Comparison of ENCODE assay signal across 9 cellular contexts in genomic region chr3:13235079-13235478, GRCh38.
DNase-seq lines count a peak whose midpoint lies in the region; ATAC-seq and TF ChIP-seq lines count a peak whose summit lies in the region.
"Had no signal": no experiment of that assay in that cellular context is flagged by ENCODE, and none has a peak within 500 bp of the region (broad histone marks: within the 10 kb centered on the region; RNA-seq: fewer than 3 reads in every experiment).

No MANE protein-coding gene starts in this region.

- peaks cover 28% of the 10 kb centered on the region for H3K4me1 ChIP-seq in CD8-positive, alpha-beta memory T cell (ENCODE audit: insufficient read depth, low read length)

- H3K4me3 Mint-ChIP-seq in CD8-positive, alpha-beta memory T cell = peak overlapping the region in 6 of 7 donors; percentile 30 to 85 (median 56)
- no peak overlapping the region for H3K4me3 Mint-ChIP-seq in activated naive CD8-positive, alpha-beta T cell treated with anti-CD3 and anti-CD28 coated beads, Interleukin-2, amount 50 U/mL, for 24 hours
- H3K4me3 Mint-ChIP-seq in glutamatergic neuron (ENCODE audit: unreplicated experiment) = no peak overlapping the region

- no peak overlapping the region for H3K4me3 ChIP-seq in CD8-positive, alpha-beta memory T cell (ENCODE audit: low read length)

- no peaks in the 10 kb centered on the region for H3K36me3 Mint-ChIP-seq in CD8-positive, alpha-beta memory T cell
- no peaks in the 10 kb centered on the region for H3K36me3 Mint-ChIP-seq in activated naive CD8-positive, alpha-beta T cell treated with anti-CD3 and anti-CD28 coated beads, Interleukin-2, amount 50 U/mL, for 24 hours (ENCODE audit: low read depth)
- H3K36me3 Mint-ChIP-seq in glutamatergic neuron (ENCODE audit: unreplicated experiment) = no peaks in the 10 kb centered on the region

- H3K27ac ChIP-seq in CD8-positive, alpha-beta memory T cell (ENCODE audit: low read depth, low read length) = no peak overlapping the region

- DNase-seq in CD8-positive, alpha-beta memory T cell = peak in 1 of 5 donors; percentile 13
- DNase-seq in NAMALWA (ENCODE audit: low spot score) = peak; percentile 16
- peak; percentile 15 for DNase-seq in activated naive CD8-positive, alpha-beta T cell treated with anti-CD3 and anti-CD28 coated beads, Interleukin-2, amount 50 U/mL, for 24 hours
- DNase-seq in cerebellum (ENCODE audit: low spot score) = no peak
- no peak for DNase-seq in NCI-H510A (lab: John Stamatoyannopoulos, UW)
- no peak for DNase-seq in glutamatergic neuron
- DNase-seq: NCI-H2081 had no signal

- H3K36me3 ChIP-seq in CD8-positive, alpha-beta memory T cell (ENCODE audit: insufficient read depth, low read length) = no peaks in the 10 kb centered on the region

- no peak for TF ChIP-seq CTCF in glutamatergic neuron (IDR thresholded peaks at IDR 0.05; ENCODE audit: partially characterized antibody, unreplicated experiment)

- H3K9me3 Mint-ChIP-seq in CD8-positive, alpha-beta memory T cell = no peaks in the 10 kb centered on the region
- no peaks in the 10 kb centered on the region for H3K9me3 Mint-ChIP-seq in activated naive CD8-positive, alpha-beta T cell treated with anti-CD3 and anti-CD28 coated beads, Interleukin-2, amount 50 U/mL, for 24 hours
- H3K9me3 Mint-ChIP-seq in glutamatergic neuron (ENCODE audit: unreplicated experiment) = peaks cover 8% of the 10 kb centered on the region

- H3K9me3 ChIP-seq in CD8-positive, alpha-beta memory T cell (ENCODE audit: low read length) = no peaks in the 10 kb centered on the region

- peaks cover 4 to 23% of the 10 kb centered on the region in 2 donors for H3K27me3 Mint-ChIP-seq in CD8-positive, alpha-beta memory T cell
- H3K27me3 Mint-ChIP-seq in activated naive CD8-positive, alpha-beta T cell treated with anti-CD3 and anti-CD28 coated beads, Interleukin-2, amount 50 U/mL, for 24 hours = peaks cover 4% of the 10 kb centered on the region
- H3K27me3 Mint-ChIP-seq in glutamatergic neuron (ENCODE audit: unreplicated experiment) = peaks cover 10% of the 10 kb centered on the region

- no peaks in the 10 kb centered on the region for H3K27me3 ChIP-seq in CD8-positive, alpha-beta memory T cell (ENCODE audit: insufficient read depth, low read length, poor library complexity, severe bottlenecking)

- ATAC-seq in GM18907 (IDR thresholded peaks at IDR 0.05; ENCODE audit: unreplicated experiment) = peak; percentile 82
- ATAC-seq in activated naive CD8-positive, alpha-beta T cell treated with anti-CD3 and anti-CD28 coated beads, Interleukin-2, amount 50 U/mL, for 24 hours = peak; percentile 47
- no peak for ATAC-seq in GM19452 (IDR thresholded peaks at IDR 0.05; ENCODE audit: unreplicated experiment)

- POLR2A ChIA-PET in CD8-positive, alpha-beta memory T cell (lab: Charles Lee) = no interaction called here

- H3K27ac Mint-ChIP-seq in CD8-positive, alpha-beta memory T cell = peak overlapping the region in 6 of 8 donors; percentile 39 to 84 (median 72)
- no peak overlapping the region for H3K27ac Mint-ChIP-seq in activated naive CD8-positive, alpha-beta T cell treated with anti-CD3 and anti-CD28 coated beads, Interleukin-2, amount 50 U/mL, for 24 hours
- no peak overlapping the region for H3K27ac Mint-ChIP-seq in glutamatergic neuron (ENCODE audit: unreplicated experiment)

- H3K4me1 Mint-ChIP-seq in CD8-positive, alpha-beta memory T cell = peaks cover 29 to 35% (median 32%) of the 10 kb centered on the region in 3 donors
- H3K4me1 Mint-ChIP-seq in activated naive CD8-positive, alpha-beta T cell treated with anti-CD3 and anti-CD28 coated beads, Interleukin-2, amount 50 U/mL, for 24 hours = peaks cover 24% of the 10 kb centered on the region
- peaks cover 15% of the 10 kb centered on the region for H3K4me1 Mint-ChIP-seq in glutamatergic neuron (ENCODE audit: low read depth, unreplicated experiment)

- CTCF ChIA-PET in CD8-positive, alpha-beta memory T cell (lab: Charles Lee) = interaction anchor here (1.3 kb wide), 1 partner anchor 34 kb away, joined by 3 read pairs; no protein-coding TSS in a partner anchor

Comparison
In these comparisons a context has a peak if more than half of its experiments do, and no peak if none do; other contexts are left out.
1. DNase-seq: peak in NAMALWA (single experiment) and activated naive CD8-positive, alpha-beta T cell treated with anti-CD3 and anti-CD28 coated beads, Interleukin-2, amount 50 U/mL, for 24 hours (single experiment); none in cerebellum (single experiment), NCI-H510A (single experiment) and glutamatergic neuron (single experiment).
2. H3K27ac Mint-ChIP-seq: peak in CD8-positive, alpha-beta memory T cell (6 of 8); none in activated naive CD8-positive, alpha-beta T cell treated with anti-CD3 and anti-CD28 coated beads, Interleukin-2, amount 50 U/mL, for 24 hours (single experiment) and glutamatergic neuron (single experiment).
3. H3K4me3 Mint-ChIP-seq: peak in CD8-positive, alpha-beta memory T cell (6 of 7); none in activated naive CD8-positive, alpha-beta T cell treated with anti-CD3 and anti-CD28 coated beads, Interleukin-2, amount 50 U/mL, for 24 hours (single experiment) and glutamatergic neuron (single experiment).